27 cellular contexts compared by ENCODE assay signal in genomic region chrX:126376465-126376864, GRCh38.
DNase-seq lines count a peak whose midpoint lies in the region; ATAC-seq, FAIRE-seq and TF ChIP-seq lines count a peak whose summit lies in the region.
"Had no signal": no experiment of that assay in that cellular context is flagged by ENCODE, and none has a peak within 500 bp of the region (broad histone marks: within the 10 kb centered on the region; RNA-seq: fewer than 3 reads in every experiment).

No MANE protein-coding gene starts in this region.

- TF ChIP-seq CTCF in C4-2B (conservative IDR thresholded peaks at IDR 0.05) (peak; percentile 7; the same call in 1 of the 2 replicates), GM13977 (IDR thresholded peaks at IDR 0.05; ENCODE audit: extremely low read depth, insufficient read depth, missing control alignments) (peak; percentile 15), OCI-LY1 (IDR thresholded peaks at IDR 0.05; ENCODE audit: low read length) (peak; percentile 4; the same call in 1 of the 2 replicates), endodermal cell (conservative IDR thresholded peaks at IDR 0.05) (peak; percentile 64), PC-9 (conservative IDR thresholded peaks at IDR 0.05) (no peak)

- POLR2A ChIA-PET in PC-9 (lab: Charles Lee; ENCODE audit: unreplicated experiment), result no interaction called here

- H2AFZ ChIP-seq in OCI-LY1 (ENCODE audit: low read length) (no peak overlapping the region), PC-9 (no peak overlapping the region)

- no peaks in the 10 kb centered on the region for H3K9me2 ChIP-seq in OCI-LY1 (ENCODE audit: low read depth, low read length)
- H3K9me2 ChIP-seq in PC-9 (ENCODE audit: insufficient read depth), result no peaks in the 10 kb centered on the region
- H3K9me2 ChIP-seq: SK-N-SH had no signal

- no peak overlapping the region for H3K9ac ChIP-seq in OCI-LY1 (ENCODE audit: low read length)
- H3K9ac ChIP-seq in endodermal cell (ENCODE audit: extremely low read depth, low read length, poor library complexity, severe bottlenecking), result no peak overlapping the region
- H3K9ac ChIP-seq: SK-N-SH had no signal

- H3K4me3 Mint-ChIP-seq in endodermal cell, result no peak overlapping the region
- H3K4me3 Mint-ChIP-seq in stimulated activated naive CD8-positive, alpha-beta T cell treated with anti-CD3 and anti-CD28 coated beads, Interleukin-15, amount 100 ng/mL, for 72 hours, result no peak overlapping the region
- H3K4me3 Mint-ChIP-seq: CD8-positive, alpha-beta T cell; T-helper 1 cell treated with Interleukin-12 subunit alpha and Interleukin-12 subunit beta and Interleukin-4 antibody, amounts not matched to agents 30 μg/mL and 1 μg/mL, for 36 hours had no signal

- H3K9me3 Mint-ChIP-seq in endodermal cell, result peaks cover 31% of the 10 kb centered on the region
- peaks cover 0 to 6% of the 10 kb centered on the region in 2 donors for H3K9me3 Mint-ChIP-seq in stimulated activated naive CD8-positive, alpha-beta T cell treated with anti-CD3 and anti-CD28 coated beads, Interleukin-15, amount 100 ng/mL, for 72 hours
- H3K9me3 Mint-ChIP-seq: T-helper 1 cell treated with Interleukin-12 subunit alpha and Interleukin-12 subunit beta and Interleukin-4 antibody, amounts not matched to agents 30 μg/mL and 1 μg/mL, for 36 hours had no signal

- no peaks in the 10 kb centered on the region for H3K27me3 ChIP-seq in OCI-LY1 (ENCODE audit: insufficient read depth, low read length)
- no peaks in the 10 kb centered on the region for H3K27me3 ChIP-seq in endodermal cell (ENCODE audit: control insufficient read depth, insufficient read depth, low read length, poor library complexity, severe bottlenecking)
- H3K27me3 ChIP-seq in PC-9 (ENCODE audit: insufficient read depth, low read depth), result no peaks in the 10 kb centered on the region

- H3K4me3 ChIP-seq in OCI-LY1 (ENCODE audit: low read depth, low read length, poor library complexity, severe bottlenecking) (no peak overlapping the region), endodermal cell (ENCODE audit: low read length) (no peak overlapping the region), PC-9 (no peak overlapping the region)
- H3K4me3 ChIP-seq: A549 had no signal

- H3K36me3 ChIP-seq in OCI-LY1 (ENCODE audit: insufficient read depth, low read length) (no peaks in the 10 kb centered on the region), endodermal cell (ENCODE audit: control insufficient read depth, insufficient read depth, low read length) (no peaks in the 10 kb centered on the region), PC-9 (ENCODE audit: low read depth) (no peaks in the 10 kb centered on the region)

- FAIRE-seq in GM12891 (lab: Jason Lieb, UNC), result no peak
- FAIRE-seq: A549, RCC 7860 had no signal

- H4K20me1 ChIP-seq in OCI-LY1 (ENCODE audit: insufficient read depth, low read length) (no peaks in the 10 kb centered on the region), PC-9 (ENCODE audit: insufficient read depth) (no peaks in the 10 kb centered on the region)

- no peak for ATAC-seq in stimulated activated naive CD8-positive, alpha-beta T cell treated with anti-CD3 and anti-CD28 coated beads, Interleukin-15, amount 100 ng/mL, for 72 hours
- ATAC-seq: A549; CD8-positive, alpha-beta T cell had no signal

- no peaks in the 10 kb centered on the region for H3K4me1 Mint-ChIP-seq in endodermal cell
- no peaks in the 10 kb centered on the region for H3K4me1 Mint-ChIP-seq in stimulated activated naive CD8-positive, alpha-beta T cell treated with anti-CD3 and anti-CD28 coated beads, Interleukin-15, amount 100 ng/mL, for 72 hours

- H3K9me3 ChIP-seq in OCI-LY1 (ENCODE audit: low read length), result no peaks in the 10 kb centered on the region
- peaks cover 11% of the 10 kb centered on the region for H3K9me3 ChIP-seq in endodermal cell (ENCODE audit: control insufficient read depth, low read length)
- H3K9me3 ChIP-seq in PC-9 (ENCODE audit: insufficient read depth, low read depth), result no peaks in the 10 kb centered on the region; the same call in 1 of the 2 replicates
- H3K9me3 ChIP-seq: A549, Caco-2 had no signal

- CTCF ChIA-PET in PC-9 (lab: Charles Lee), result no interaction called here

- WGBS in endodermal cell (ENCODE audit: insufficient coverage in 1 of 2, insufficient read length in 1 of 2), 2 experiments, result 79% methylated on average over 3 of the region's 3 CpGs; no CpG with 5 or more reads in 1 of the 2 experiments

- no peak overlapping the region for H3K4me2 ChIP-seq in OCI-LY1 (ENCODE audit: low read length)
- H3K4me2 ChIP-seq in PC-9, result no peak overlapping the region
- H3K4me2 ChIP-seq: A549, SK-N-SH had no signal

- H3K27ac ChIP-seq in C4-2B, result no peak overlapping the region
- no peak overlapping the region for H3K27ac ChIP-seq in OCI-LY1 (ENCODE audit: low read depth, low read length, poor library complexity, severe bottlenecking)
- H3K27ac ChIP-seq in endodermal cell (ENCODE audit: low read depth, low read length), result no peak overlapping the region
- H3K27ac ChIP-seq in PC-9, result no peak overlapping the region
- H3K27ac ChIP-seq: A549, HL-60 had no signal

- H3K27me3 Mint-ChIP-seq in endodermal cell (ENCODE audit: insufficient read depth), result no peaks in the 10 kb centered on the region
- H3K27me3 Mint-ChIP-seq in stimulated activated naive CD8-positive, alpha-beta T cell treated with anti-CD3 and anti-CD28 coated beads, Interleukin-15, amount 100 ng/mL, for 72 hours, result no peaks in the 10 kb centered on the region

- no peak overlapping the region for H3K27ac Mint-ChIP-seq in endodermal cell
- no peak overlapping the region for H3K27ac Mint-ChIP-seq in stimulated activated naive CD8-positive, alpha-beta T cell treated with anti-CD3 and anti-CD28 coated beads, Interleukin-15, amount 100 ng/mL, for 72 hours
- H3K27ac Mint-ChIP-seq: CD8-positive, alpha-beta T cell; T-helper 1 cell treated with Interleukin-12 subunit alpha and Interleukin-12 subunit beta and Interleukin-4 antibody, amounts not matched to agents 30 μg/mL and 1 μg/mL, for 36 hours had no signal

- H3F3A ChIP-seq in OCI-LY1 (ENCODE audit: insufficient read depth, low read length), result no peaks in the 10 kb centered on the region
- no peaks in the 10 kb centered on the region for H3F3A ChIP-seq in PC-9 (ENCODE audit: insufficient read depth, low read depth)

- H3K79me2 ChIP-seq in OCI-LY1 (ENCODE audit: insufficient read depth, low read length) (no peaks in the 10 kb centered on the region), PC-9 (ENCODE audit: low read depth) (no peaks in the 10 kb centered on the region)

- DNase-seq in GM13977 (ENCODE audit: low spot score) (no peak), endodermal cell (peak; percentile 48), kidney tubule cell (ENCODE audit: low spot score) (no peak), GM12891 (ENCODE audit: insufficient read length, low spot score) (no peak), PC-9 (no peak)
- no peak for DNase-seq in stimulated activated naive CD8-positive, alpha-beta T cell treated with anti-CD3 and anti-CD28 coated beads, Interleukin-15, amount 100 ng/mL, for 72 hours
- DNase-seq: C1 segment of cervical spinal cord; Caco-2; CD8-positive, alpha-beta T cell; DMS79 treated with DMSO at 0.1 percent for 48 hours; Karpas-422; NCI-H1092 treated with DMSO at 0.1 percent for 48 hours; NCI-H1436; NCI-H187; NCI-H2171 treated with DMSO at 0.1 percent for 48 hours; NCI-H345; NCI-H524 treated with DMSO at 0.1 percent for 48 hours; OCI-M1; SIG-M5; SK-N-SH; SW 1271 had no signal

- in situ Hi-C loops in GM13977 (cut with MboI; ENCODE audit: low pct_unique_long_range_greater_than_20kb, low sequenced_read_pairs, unreplicated experiment), result no loop called here

- no TSS peak for BruUV-seq in PC-9 (replicated peaks; lab: Mats Ljungman, UMichigan)

- TF ChIP-seq POLR2A in GM12891 (IDR thresholded peaks at IDR 0.05; ENCODE audit: low read depth, low read length), result no peak

- H3K36me3 Mint-ChIP-seq in endodermal cell (ENCODE audit: low read depth), result peaks cover 47% of the 10 kb centered on the region
- H3K36me3 Mint-ChIP-seq: CD8-positive, alpha-beta T cell had no signal

- H3K4me1 ChIP-seq in OCI-LY1 (ENCODE audit: insufficient read depth, low read length, severe bottlenecking) (no peaks in the 10 kb centered on the region), endodermal cell (ENCODE audit: control insufficient read depth, insufficient read depth, low read length) (no peaks in the 10 kb centered on the region), PC-9 (replicated peaks; ENCODE audit: insufficient read depth) (no peaks in the 10 kb centered on the region)
- H3K4me1 ChIP-seq: A549, Caco-2 had no signal

- intact Hi-C loops in PC-9 (cut with micrococcal nuclease; ENCODE audit: unreplicated experiment), result no loop called here

TF ChIP-seq in GM12891, 5 proteins besides CTCF, POLR2A, EP300 and RAD21:
- no peak for TF ChIP-seq POU2F2 (IDR thresholded peaks at IDR 0.05; ENCODE audit: low read depth, low read length)
